19 cellular contexts compared by ENCODE assay signal in the genomic region with DNA sequence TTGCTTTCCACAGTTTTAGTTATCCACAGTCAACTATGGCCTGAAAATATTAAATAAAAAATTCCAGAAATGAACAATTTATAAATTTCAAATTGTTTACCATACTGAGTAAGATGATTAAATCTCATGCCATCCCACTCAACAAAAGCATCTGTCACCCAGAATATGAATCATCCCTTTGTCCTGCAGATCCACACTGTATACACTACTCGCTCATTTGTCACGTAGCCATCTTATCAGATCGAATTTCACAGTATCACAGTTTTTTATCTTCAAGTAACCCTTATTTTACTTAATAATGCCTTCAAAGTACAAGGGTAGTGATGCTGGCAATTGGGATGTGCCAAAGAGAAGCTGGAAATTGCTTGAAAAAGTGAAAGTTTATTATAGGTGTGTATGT.
"Had no signal": no experiment of that assay in that cellular context is flagged by ENCODE, and none has a peak within 500 bp of the region (broad histone marks: within the 10 kb centered on the region; RNA-seq: fewer than 3 reads in every experiment).

No MANE protein-coding gene starts in this region.

- H3K27me3 ChIP-seq: body of pancreas, upper lobe of right lung had no signal

- H3K27me3 Mint-ChIP-seq: activated naive CD4-positive, alpha-beta T cell treated with anti-CD3 and anti-CD28 coated beads, Interleukin-2, amount 50 U/mL, for 24 hours; dendritic cell treated with granulocyte-macrophage colony-stimulating factor and Interleukin-4, amounts not matched to agents 40 ng/mL and 50 ng/mL, for 4 days; natural killer cell treated with Interleukin-12 subunit alpha and Interleukin-12 subunit beta and Interleukin-15 and Interleukin-18, amount 100 ng/mL, for 72 hours; progenitor cell of endocrine pancreas had no signal

- H3K4me1 Mint-ChIP-seq: activated naive CD4-positive, alpha-beta T cell treated with anti-CD3 and anti-CD28 coated beads, Interleukin-2, amount 50 U/mL, for 24 hours; WTC11 had no signal

- H3K36me3 ChIP-seq: upper lobe of right lung had no signal

- H3K4me3 ChIP-seq: body of pancreas, upper lobe of right lung had no signal

- H3K4me3 Mint-ChIP-seq: activated naive CD4-positive, alpha-beta T cell treated with anti-CD3 and anti-CD28 coated beads, Interleukin-2, amount 50 U/mL, for 24 hours; dendritic cell treated with granulocyte-macrophage colony-stimulating factor and Interleukin-4, amounts not matched to agents 40 ng/mL and 50 ng/mL, for 4 days; natural killer cell treated with Interleukin-12 subunit alpha and Interleukin-12 subunit beta and Interleukin-15 and Interleukin-18, amount 100 ng/mL, for 72 hours; WTC11 had no signal

- H3K9me3 ChIP-seq: body of pancreas had no signal

- DNase-seq: activated gamma-delta T cell treated with Interleukin-2 at 50 U/mL for 16 hours; activated T-cell treated with anti-CD3 and anti-CD28 coated beads, Interleukin-2, amount 50 U/mL, for 1 hour; anterior cingulate cortex; body of pancreas; caudate nucleus; effector CD8-positive, alpha-beta T cell; foreskin melanocyte; glutamatergic neuron; hypothalamus; midbrain; retina; stimulated activated CD4-positive, alpha-beta T cell treated with anti-CD3 and anti-CD28 coated beads, Interleukin-4, amount 100 ng/mL, for 24 hours; stimulated activated naive CD4-positive, alpha-beta T cell treated with Interleukin-2 at 50 U/mL for 16 hours; upper lobe of right lung had no signal

- H3K27ac Mint-ChIP-seq: activated naive CD4-positive, alpha-beta T cell treated with anti-CD3 and anti-CD28 coated beads, Interleukin-2, amount 50 U/mL, for 24 hours; dendritic cell treated with granulocyte-macrophage colony-stimulating factor and Interleukin-4, amounts not matched to agents 40 ng/mL and 50 ng/mL, for 4 days; natural killer cell treated with Interleukin-12 subunit alpha and Interleukin-12 subunit beta and Interleukin-15 and Interleukin-18, amount 100 ng/mL, for 72 hours; progenitor cell of endocrine pancreas; WTC11 had no signal

- H3K27ac ChIP-seq: body of pancreas, upper lobe of right lung had no signal

- H3K9me3 Mint-ChIP-seq: dendritic cell treated with granulocyte-macrophage colony-stimulating factor and Interleukin-4, amounts not matched to agents 40 ng/mL and 50 ng/mL, for 4 days had no signal

- H3K36me3 Mint-ChIP-seq: activated naive CD4-positive, alpha-beta T cell treated with anti-CD3 and anti-CD28 coated beads, Interleukin-2, amount 50 U/mL, for 24 hours; natural killer cell treated with Interleukin-12 subunit alpha and Interleukin-12 subunit beta and Interleukin-15 and Interleukin-18, amount 100 ng/mL, for 72 hours had no signal

- H3K4me1 ChIP-seq: body of pancreas, upper lobe of right lung had no signal
